ENCODE assay signal across 19 cellular contexts in the genomic region with DNA sequence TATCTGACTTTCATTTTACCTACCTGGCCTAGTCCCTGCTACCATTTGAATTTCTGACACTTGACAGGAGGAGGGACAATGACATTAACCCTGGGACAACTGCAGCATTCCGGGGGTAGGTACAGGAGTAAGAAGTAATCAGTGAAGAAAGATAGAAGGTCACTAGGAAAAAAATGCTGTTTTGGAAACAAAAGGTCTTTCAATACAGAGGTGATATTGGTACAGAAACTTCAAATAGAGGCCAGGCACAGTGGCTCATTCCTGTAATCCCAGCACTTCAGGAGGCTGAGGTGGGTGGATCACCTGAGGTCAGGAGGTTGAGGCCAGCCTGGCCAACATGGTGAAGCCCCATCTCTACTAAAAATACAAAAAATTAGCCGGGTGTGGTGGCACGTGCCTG.
"Had no signal": no experiment of that assay in that cellular context is flagged by ENCODE, and none has a peak within 500 bp of the region (broad histone marks: within the 10 kb centered on the region; RNA-seq: fewer than 3 reads in every experiment).

No MANE protein-coding gene starts in this region.

- H3K9me3 ChIP-seq: SJCRH30 had no signal

- H3K4me3 ChIP-seq: cardiac muscle cell, SJCRH30 had no signal

- DNase-seq: activated CD4-positive, alpha-beta T cell treated with anti-CD3 and anti-CD28 coated beads for 48 hours; activated CD4-positive, alpha-beta T cell treated with anti-CD3 and anti-CD28 coated beads, Interleukin-2, amount 50 U/mL, for 4 hours; activated CD4-positive, CD25-positive, alpha-beta regulatory T cell treated with anti-CD3 and anti-CD28 coated beads, Interleukin-2, amount 50 U/mL, for 72 hours; activated CD8-positive, alpha-beta memory T cell treated with anti-CD3 and anti-CD28 coated beads, Interleukin-2, amount 10 ng/mL, durations not matched to agents 7 days and 5 days; activated effector memory CD4-positive, alpha-beta T cell treated with anti-CD3 and anti-CD28 coated beads, Interleukin-2, amount 50 U/mL, for 16 hours; activated naive CD4-positive, alpha-beta T cell treated with Interleukin-2 at 50 U/mL for 16 hours; activated T-cell treated with anti-CD3 and anti-CD28 coated beads, Interleukin-2, amount 50 U/mL, for 4 hours; cerebellar nuclear complex; Karpas-422; NCI-H1105 treated with DMSO at 0.1 percent for 48 hours; NCI-H1436 treated with DMSO at 0.1 percent for 48 hours; NCI-H187; NCI-H2081; NCI-H524; Right ventricle myocardium superior; SJCRH30 had no signal

- ATAC-seq: activated CD8-positive, alpha-beta memory T cell treated with anti-CD3 and anti-CD28 coated beads, Interleukin-2, amount 10 ng/mL, durations not matched to agents 7 days and 5 days; WTC11 had no signal

- H3K36me3 ChIP-seq: brain microvascular endothelial cell, cardiac muscle cell, SJCRH30 had no signal

- H3K27ac ChIP-seq: brain microvascular endothelial cell, cardiac muscle cell, SJCRH30 had no signal

- H3K27me3 ChIP-seq: brain microvascular endothelial cell, cardiac muscle cell, SJCRH30 had no signal
